ENCODE assay signal across 9 cellular contexts in genomic region chr6:46323312-46323965, GRCh38.
DNase-seq lines count a peak whose midpoint lies in the region; ATAC-seq, FAIRE-seq and TF ChIP-seq lines count a peak whose summit lies in the region.
"Had no signal": no experiment of that assay in that cellular context is flagged by ENCODE, and none has a peak within 500 bp of the region (broad histone marks: within the 10 kb centered on the region; RNA-seq: fewer than 3 reads in every experiment).

No MANE protein-coding gene starts in this region.

- intact Hi-C loops in natural killer cell (cut with micrococcal nuclease): no loop called here

- H3K36me3 Mint-ChIP-seq in natural killer cell treated with Interleukin-12 subunit alpha and Interleukin-12 subunit beta and Interleukin-15 and Interleukin-18, amount 100 ng/mL, for 72 hours: no peaks in the 10 kb centered on the region
- no peaks in the 10 kb centered on the region for H3K36me3 Mint-ChIP-seq in natural killer cell

- peak overlapping the region; percentile 53 to 75 for H3K27ac Mint-ChIP-seq in natural killer cell treated with Interleukin-12 subunit alpha and Interleukin-12 subunit beta and Interleukin-15 and Interleukin-18, amount 100 ng/mL, for 72 hours
- no peak overlapping the region for H3K27ac Mint-ChIP-seq in natural killer cell

- no peak for DNase-seq in natural killer cell treated with Interleukin-12 subunit alpha and Interleukin-12 subunit beta and Interleukin-15 and Interleukin-18, amount 100 ng/mL, for 72 hours (ENCODE audit: low spot score)
- no peak for DNase-seq in natural killer cell
- peak; percentile 87 for DNase-seq in amniotic stem cell (lab: John Stamatoyannopoulos, UW)
- DNase-seq in DMS 273 (lab: John Stamatoyannopoulos, UW; ENCODE audit: unreplicated experiment): no peak
- no peak for DNase-seq in DMS 273 treated with DMSO at 0.1 percent for 48 hours (lab: John Stamatoyannopoulos, UW)
- no peak for DNase-seq in effector CD8-positive, alpha-beta T cell (lab: John Stamatoyannopoulos, UW)

- TF ChIP-seq CTCF in natural killer cell (IDR thresholded peaks at IDR 0.05): no peak

- peaks cover 20 to 30% of the 10 kb centered on the region in 2 donors for H3K4me1 Mint-ChIP-seq in natural killer cell treated with Interleukin-12 subunit alpha and Interleukin-12 subunit beta and Interleukin-15 and Interleukin-18, amount 100 ng/mL, for 72 hours (ENCODE audit: low read depth in 2 of 2)
- peaks cover 7 to 23% of the 10 kb centered on the region in 2 donors for H3K4me1 Mint-ChIP-seq in natural killer cell

- H3K4me3 Mint-ChIP-seq in natural killer cell treated with Interleukin-12 subunit alpha and Interleukin-12 subunit beta and Interleukin-15 and Interleukin-18, amount 100 ng/mL, for 72 hours: peak overlapping the region; percentile 64
- no peak overlapping the region for H3K4me3 Mint-ChIP-seq in natural killer cell

- H3K9me3 Mint-ChIP-seq in natural killer cell treated with Interleukin-12 subunit alpha and Interleukin-12 subunit beta and Interleukin-15 and Interleukin-18, amount 100 ng/mL, for 72 hours: no peaks in the 10 kb centered on the region
- no peaks in the 10 kb centered on the region for H3K9me3 Mint-ChIP-seq in natural killer cell

- ATAC-seq in natural killer cell treated with Interleukin-12 subunit alpha and Interleukin-12 subunit beta and Interleukin-15 and Interleukin-18, amount 100 ng/mL, for 72 hours: peak; percentile 69 to 88
- no peak for ATAC-seq in natural killer cell
- ATAC-seq in GM18517 (IDR thresholded peaks at IDR 0.05; ENCODE audit: unreplicated experiment): no peak

- no peaks in the 10 kb centered on the region for H3K27me3 Mint-ChIP-seq in natural killer cell treated with Interleukin-12 subunit alpha and Interleukin-12 subunit beta and Interleukin-15 and Interleukin-18, amount 100 ng/mL, for 72 hours
- H3K27me3 Mint-ChIP-seq in natural killer cell (ENCODE audit: low read depth in 2 of 2): no peaks in the 10 kb centered on the region

- FAIRE-seq in islet of Langerhans (lab: Jason Lieb, UNC): peak; percentile 66
- FAIRE-seq: D721Med had no signal

Comparison
In these comparisons a context has a peak if more than half of its experiments do, and no peak if none do; other contexts are left out.
1. ATAC-seq: peak in natural killer cell treated with Interleukin-12 subunit alpha and Interleukin-12 subunit beta and Interleukin-15 and Interleukin-18, amount 100 ng/mL, for 72 hours (2 of 2); none in natural killer cell (0 of 3) and GM18517 (single experiment).
2. H3K27ac Mint-ChIP-seq: peak in natural killer cell treated with Interleukin-12 subunit alpha and Interleukin-12 subunit beta and Interleukin-15 and Interleukin-18, amount 100 ng/mL, for 72 hours (2 of 2); none in natural killer cell (0 of 2).